8 cellular contexts compared by ENCODE assay signal in genomic region chr17:29615048-29615385, GRCh38. TPM values are rescaled to one million over a fixed set of nuclear protein-coding genes. Genes with fewer than 3 reads are reported as not detected.
DNase-seq lines count a peak whose midpoint lies in the region; ATAC-seq and TF ChIP-seq lines count a peak whose summit lies in the region.

No MANE protein-coding gene starts in this region.

- H3K4me1 Mint-ChIP-seq in activated naive CD8-positive, alpha-beta T cell treated with anti-CD3 and anti-CD28 coated beads, Interleukin-2, amount 50 U/mL, for 24 hours = peaks cover 43% of the 10 kb centered on the region

- no peak overlapping the region for H3K9ac ChIP-seq in NT2/D1 (ENCODE audit: insufficient read length, low read depth)

- H3K9me3 ChIP-seq in DOHH2 (ENCODE audit: control insufficient read depth, insufficient read depth, low read length) (no peaks in the 10 kb centered on the region), NT2/D1 (ENCODE audit: insufficient read depth, low read length) (peaks cover 18% of the 10 kb centered on the region; the same call in 1 of the 2 replicates), thoracic aorta (no peaks in the 10 kb centered on the region)

- peaks cover 3% of the 10 kb centered on the region for H3F3A ChIP-seq in DOHH2 (ENCODE audit: control insufficient read depth, insufficient read depth)

- peak overlapping the region; percentile 70 for H3K4me3 ChIP-seq in DOHH2 (ENCODE audit: low read length)
- peak overlapping the region; percentile 1 for H3K4me3 ChIP-seq in NT2/D1 (ENCODE audit: insufficient read length, low read depth)
- peak overlapping the region; percentile 70 for H3K4me3 ChIP-seq in thoracic aorta

- no peaks in the 10 kb centered on the region for H3K9me2 ChIP-seq in DOHH2 (replicated peaks; ENCODE audit: control insufficient read depth, low read length)

- H3K79me2 ChIP-seq in DOHH2 (ENCODE audit: control insufficient read depth, low read length) = no peaks in the 10 kb centered on the region

- H3K4me1 ChIP-seq in DOHH2 (ENCODE audit: control insufficient read depth, low read length) = peaks cover 50% of the 10 kb centered on the region
- peaks cover 22% of the 10 kb centered on the region for H3K4me1 ChIP-seq in NT2/D1 (ENCODE audit: insufficient read depth, insufficient read length)
- peaks cover 35 to 72% of the 10 kb centered on the region in 2 donors for H3K4me1 ChIP-seq in thoracic aorta (ENCODE audit: control insufficient read depth in 1 of 2, low read depth in 2 of 2)

- H3K4me2 ChIP-seq in DOHH2 (ENCODE audit: low read length) = peak overlapping the region; percentile 78

- peaks cover 17% of the 10 kb centered on the region for H4K20me1 ChIP-seq in DOHH2 (ENCODE audit: control insufficient read depth, insufficient read depth, low read depth, low read length)

- peak; percentile 33 for ATAC-seq in activated naive CD8-positive, alpha-beta T cell treated with anti-CD3 and anti-CD28 coated beads, Interleukin-2, amount 50 U/mL, for 24 hours
- no peak for ATAC-seq in thoracic aorta (ENCODE audit: insufficient number of reproducible peaks, low FRiP score, low read depth)

- H3K4me3 Mint-ChIP-seq in activated naive CD8-positive, alpha-beta T cell treated with anti-CD3 and anti-CD28 coated beads, Interleukin-2, amount 50 U/mL, for 24 hours = peak overlapping the region; percentile 80

- peaks cover 10% of the 10 kb centered on the region; the same call in 1 of the 2 replicates for H3K36me3 ChIP-seq in DOHH2 (ENCODE audit: control insufficient read depth, low read length)
- H3K36me3 ChIP-seq in NT2/D1 (ENCODE audit: insufficient read depth, insufficient read length, low read length) = no peaks in the 10 kb centered on the region
- H3K36me3 ChIP-seq in thoracic aorta = no peaks in the 10 kb centered on the region

- TF ChIP-seq CTCF in DOHH2 (IDR thresholded peaks at IDR 0.05; ENCODE audit: low read depth, low read length, poor library complexity, severe bottlenecking) (no peak), thoracic aorta (IDR thresholded peaks at IDR 0.05) (no peak)

- H3K27ac ChIP-seq in DOHH2 (ENCODE audit: low read depth, low read length) (no peak overlapping the region), thoracic aorta (no peak overlapping the region)

- no peaks in the 10 kb centered on the region for H3K9me3 Mint-ChIP-seq in activated naive CD8-positive, alpha-beta T cell treated with anti-CD3 and anti-CD28 coated beads, Interleukin-2, amount 50 U/mL, for 24 hours

- H3K27me3 Mint-ChIP-seq in activated naive CD8-positive, alpha-beta T cell treated with anti-CD3 and anti-CD28 coated beads, Interleukin-2, amount 50 U/mL, for 24 hours = no peaks in the 10 kb centered on the region

- DNase-seq in NT2/D1 (ENCODE audit: low read depth, low spot score) (no peak), left kidney (ENCODE audit: low read depth, low spot score) (peak; percentile 29), thoracic aorta (ENCODE audit: low spot score) (no peak), SW480 (ENCODE audit: low spot score) (no peak), SW 1271 (lab: John Stamatoyannopoulos, UW) (no peak), GF-D8 (lab: John Stamatoyannopoulos, UW) (no peak)
- peak; percentile 67 for DNase-seq in activated naive CD8-positive, alpha-beta T cell treated with anti-CD3 and anti-CD28 coated beads, Interleukin-2, amount 50 U/mL, for 24 hours

- peaks cover 13% of the 10 kb centered on the region for H3K27me3 ChIP-seq in DOHH2 (ENCODE audit: control insufficient read depth, low read length)
- H3K27me3 ChIP-seq in NT2/D1 (ENCODE audit: insufficient read depth, insufficient read length) = peaks cover 50% of the 10 kb centered on the region
- no peaks in the 10 kb centered on the region for H3K27me3 ChIP-seq in thoracic aorta (replicated peaks; ENCODE audit: insufficient read depth)

- H3K36me3 Mint-ChIP-seq in activated naive CD8-positive, alpha-beta T cell treated with anti-CD3 and anti-CD28 coated beads, Interleukin-2, amount 50 U/mL, for 24 hours (ENCODE audit: low read depth) = no peaks in the 10 kb centered on the region

- peak overlapping the region; percentile 68 for H3K27ac Mint-ChIP-seq in activated naive CD8-positive, alpha-beta T cell treated with anti-CD3 and anti-CD28 coated beads, Interleukin-2, amount 50 U/mL, for 24 hours

RNA-seq across cellular contexts. Expression of gene CORO6, which starts 7.7 kb away (rescaled TPM):
- total RNA-seq in thoracic aorta = 10 to 100 TPM; 35.5 to 55.0 TPM

RNA-seq across cellular contexts. Expression of gene ANKRD13B, which starts 22.1 kb away (rescaled TPM):
- 10 to 100 TPM; 11.5 to 35.5 TPM for total RNA-seq in thoracic aorta

RNA-seq across cellular contexts. Expression of gene GIT1, which starts 25.6 kb away (rescaled TPM):
- 10 to 100 TPM; 24.1 to 35.3 TPM for total RNA-seq in thoracic aorta

RNA-seq across cellular contexts. Expression of gene TP53I13, which starts 46.5 kb away (rescaled TPM):
- total RNA-seq in thoracic aorta = 10 to 100 TPM; 54.4 to 92.6 TPM

RNA-seq across cellular contexts. Expression of gene ABHD15, which starts 48.2 kb away (rescaled TPM):
- total RNA-seq in thoracic aorta = 10 to 100 TPM; 11.3 to 24.0 TPM

Comparison
In these comparisons a context has a peak if more than half of its experiments do, and no peak if none do; other contexts are left out.
1. H3K4me3 ChIP-seq: peak in every context shown above with its lines; median percentile 70 in DOHH2; 70 in thoracic aorta; 1 in NT2/D1.
2. DNase-seq: peak in activated naive CD8-positive, alpha-beta T cell treated with anti-CD3 and anti-CD28 coated beads, Interleukin-2, amount 50 U/mL, for 24 hours (single experiment) and left kidney (single experiment); none in NT2/D1 (single experiment), thoracic aorta (single experiment), SW480 (single experiment), SW 1271 (0 of 2) and GF-D8 (single experiment).